Comparison of ENCODE assay signal across 8 cellular contexts in genomic region chr3:28940530-28940929, GRCh38.
DNase-seq lines count a peak whose midpoint lies in the region; ATAC-seq and TF ChIP-seq lines count a peak whose summit lies in the region.

No MANE protein-coding gene starts in this region.

- no peaks in the 10 kb centered on the region for H3K9me3 ChIP-seq in prostate gland

- H3K4me1 ChIP-seq in KMS-11 (ENCODE audit: low read depth, poor library complexity, severe bottlenecking) = peaks cover 12% of the 10 kb centered on the region
- H3K4me1 ChIP-seq in prostate gland (replicated peaks) = no peaks in the 10 kb centered on the region

- no peak overlapping the region for H2AFZ ChIP-seq in KMS-11 (ENCODE audit: low read depth)

- TF ChIP-seq CTCF in KMS-11 (conservative IDR thresholded peaks at IDR 0.05; ENCODE audit: low read depth, low read length) (no peak), chondrocyte (IDR thresholded peaks at IDR 0.05) (no peak), prostate gland (IDR thresholded peaks at IDR 0.05) (no peak)

- H3K36me3 ChIP-seq in KMS-11 (ENCODE audit: insufficient read depth) (no peaks in the 10 kb centered on the region), prostate gland (no peaks in the 10 kb centered on the region)

- TF ChIP-seq POLR2A in prostate gland (IDR thresholded peaks at IDR 0.05) = no peak

- H3K27me3 ChIP-seq in KMS-11 (ENCODE audit: insufficient read depth, low read depth) = peaks cover 10% of the 10 kb centered on the region; the same call in 1 of the 2 replicates
- H3K27me3 ChIP-seq in prostate gland (replicated peaks; ENCODE audit: insufficient read depth) = no peaks in the 10 kb centered on the region

- no peaks in the 10 kb centered on the region for H3K36me3 Mint-ChIP-seq in chondrocyte (ENCODE audit: low read depth)

- no peaks in the 10 kb centered on the region for H4K20me1 ChIP-seq in KMS-11 (ENCODE audit: insufficient read depth)

- peaks cover 15% of the 10 kb centered on the region for H3K4me1 Mint-ChIP-seq in chondrocyte (ENCODE audit: low read depth)

- 0 out of 2 replicates have a peak overlapping the region, but pooled peaks have one; percentile 25 for H3K4me2 ChIP-seq in KMS-11

- peak; percentile 56 for DNase-seq in GM04504 (ENCODE audit: low read depth)
- no peak for DNase-seq in chondrocyte (ENCODE audit: low spot score)
- DNase-seq in prostate gland (ENCODE audit: low spot score) = peak; percentile 25
- no peak for DNase-seq in activated effector memory CD4-positive, alpha-beta T cell treated with anti-CD3 and anti-CD28 coated beads, Interleukin-2, amount 50 U/mL, for 16 hours
- DNase-seq in DMS 273 (lab: John Stamatoyannopoulos, UW; ENCODE audit: unreplicated experiment) = no peak
- DNase-seq in NCI-H2227 (lab: John Stamatoyannopoulos, UW; ENCODE audit: unreplicated experiment) = no peak

- H3K27ac Mint-ChIP-seq in chondrocyte (ENCODE audit: unreplicated experiment) = peak overlapping the region; percentile 28

- H3K9me3 Mint-ChIP-seq in chondrocyte (ENCODE audit: low read depth) = no peaks in the 10 kb centered on the region

- peak; percentile 91 for ATAC-seq in GM21529 (IDR thresholded peaks at IDR 0.05; ENCODE audit: unreplicated experiment)

- H3K27ac ChIP-seq in KMS-11 = no peak overlapping the region
- H3K27ac ChIP-seq in prostate gland = peak overlapping the region; percentile 39 to 54

- H3K4me3 Mint-ChIP-seq in chondrocyte (ENCODE audit: unreplicated experiment) = no peak overlapping the region

- intact Hi-C loops in prostate gland (cut with DNase I) = loop anchor here (10.0 kb wide), 1 partner anchor 124 kb away; no protein-coding TSS in a partner anchor

- H3K27me3 Mint-ChIP-seq in chondrocyte (ENCODE audit: low read depth) = peaks cover 13% of the 10 kb centered on the region

- no peak overlapping the region for H3K4me3 ChIP-seq in KMS-11 (IDR thresholded peaks at IDR 0.05; ENCODE audit: insufficient read depth, low read depth, low read length)
- H3K4me3 ChIP-seq in prostate gland = no peak overlapping the region

- no peak overlapping the region for H3K9ac ChIP-seq in KMS-11

- H3K79me2 ChIP-seq in KMS-11 (ENCODE audit: insufficient read depth, low read depth) = no peaks in the 10 kb centered on the region

Comparison
In these comparisons a context has a peak if more than half of its experiments do, and no peak if none do; other contexts are left out.
1. DNase-seq: peak in GM04504 (single experiment) and prostate gland (single experiment); none in chondrocyte (single experiment), activated effector memory CD4-positive, alpha-beta T cell treated with anti-CD3 and anti-CD28 coated beads, Interleukin-2, amount 50 U/mL, for 16 hours (single experiment), DMS 273 (single experiment) and NCI-H2227 (single experiment).